Comparison of ENCODE assay signal across 1 cellular context in the genomic region with DNA sequence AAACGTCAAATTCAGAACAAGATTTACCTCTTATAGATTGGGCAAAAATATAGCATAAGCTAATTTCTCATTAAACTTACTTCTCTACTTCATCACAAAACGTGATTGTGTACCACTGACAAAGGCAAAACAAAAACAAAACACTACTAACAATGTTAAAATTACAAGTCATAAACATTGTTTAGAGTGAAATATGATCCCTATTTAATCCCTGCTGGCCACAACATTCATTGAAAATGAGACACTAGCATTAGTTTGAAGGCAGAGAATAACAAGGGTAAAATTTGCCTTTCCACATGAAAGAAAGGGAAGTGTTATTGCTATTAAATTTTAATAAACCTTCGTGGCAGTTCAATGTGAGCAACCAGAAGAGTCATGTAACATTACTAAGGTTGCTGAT.
TF ChIP-seq lines count a peak whose summit lies in the region.

No MANE protein-coding gene starts in this region.

TF ChIP-seq in IMR-90, 13 proteins besides CTCF, POLR2A, EP300 and RAD21:
- no peak for TF ChIP-seq CHD1 (IDR thresholded peaks at IDR 0.05; ENCODE audit: low read depth, low read length)
- no peak for TF ChIP-seq SMC3 (IDR thresholded peaks at IDR 0.05; ENCODE audit: low read depth, low read length)
- no peak for TF ChIP-seq FOS (IDR thresholded peaks at IDR 0.05; ENCODE audit: low read depth, low read length)
- TF ChIP-seq RCOR1 (IDR thresholded peaks at IDR 0.05; ENCODE audit: insufficient replicate concordance, low read length), result no peak
- no peak for TF ChIP-seq NFE2L2 (IDR thresholded peaks at IDR 0.05; ENCODE audit: low read depth, low read length)
- TF ChIP-seq CEBPB (IDR thresholded peaks at IDR 0.05; ENCODE audit: low read depth, low read length), result no peak
- TF ChIP-seq MAFK (IDR thresholded peaks at IDR 0.05; ENCODE audit: low read depth, low read length), result no peak
- TF ChIP-seq, protein P1, sequence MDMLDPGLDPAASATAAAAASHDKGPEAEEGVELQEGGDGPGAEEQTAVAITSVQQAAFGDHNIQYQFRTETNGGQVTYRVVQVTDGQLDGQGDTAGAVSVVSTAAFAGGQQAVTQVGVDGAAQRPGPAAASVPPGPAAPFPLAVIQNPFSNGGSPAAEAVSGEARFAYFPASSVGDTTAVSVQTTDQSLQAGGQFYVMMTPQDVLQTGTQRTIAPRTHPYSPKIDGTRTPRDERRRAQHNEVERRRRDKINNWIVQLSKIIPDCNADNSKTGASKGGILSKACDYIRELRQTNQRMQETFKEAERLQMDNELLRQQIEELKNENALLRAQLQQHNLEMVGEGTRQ (IDR thresholded peaks at IDR 0.05; ENCODE audit: low read depth, low read length), result no peak
- TF ChIP-seq, protein P2, sequence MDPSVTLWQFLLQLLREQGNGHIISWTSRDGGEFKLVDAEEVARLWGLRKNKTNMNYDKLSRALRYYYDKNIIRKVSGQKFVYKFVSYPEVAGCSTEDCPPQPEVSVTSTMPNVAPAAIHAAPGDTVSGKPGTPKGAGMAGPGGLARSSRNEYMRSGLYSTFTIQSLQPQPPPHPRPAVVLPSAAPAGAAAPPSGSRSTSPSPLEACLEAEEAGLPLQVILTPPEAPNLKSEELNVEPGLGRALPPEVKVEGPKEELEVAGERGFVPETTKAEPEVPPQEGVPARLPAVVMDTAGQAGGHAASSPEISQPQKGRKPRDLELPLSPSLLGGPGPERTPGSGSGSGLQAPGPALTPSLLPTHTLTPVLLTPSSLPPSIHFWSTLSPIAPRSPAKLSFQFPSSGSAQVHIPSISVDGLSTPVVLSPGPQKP (IDR thresholded peaks at IDR 0.05; ENCODE audit: borderline replicate concordance, low read depth, low read length), result no peak
- no peak for TF ChIP-seq RFX5 (IDR thresholded peaks at IDR 0.05; ENCODE audit: low read depth, low read length)
- TF ChIP-seq BHLHE40 (IDR thresholded peaks at IDR 0.05; ENCODE audit: low read depth, low read length), result no peak
- TF ChIP-seq MAZ (IDR thresholded peaks at IDR 0.05; ENCODE audit: borderline replicate concordance, low read depth, low read length), result no peak
- no peak for TF ChIP-seq MXI1 (IDR thresholded peaks at IDR 0.05; ENCODE audit: borderline replicate concordance, low read depth, low read length)
